7 cellular contexts compared by ENCODE assay signal in genomic region chr15:89003865-89004725, GRCh38.
A peak's percentile ranks its signal among the peaks of the same experiment; 100 is the strongest.
DNase-seq lines count a peak whose midpoint lies in the region; ATAC-seq and TF ChIP-seq lines count a peak whose summit lies in the region.

No MANE protein-coding gene starts in this region.

- DNase-seq in fibroblast of lung (ENCODE audit: low read depth in 2 of 2), result peak; percentile 59 to 72
- DNase-seq in putamen (ENCODE audit: low spot score), result peak; percentile 31
- DNase-seq in AML-193 (lab: John Stamatoyannopoulos, UW), result no peak
- DNase-seq in NCI-H345 (lab: John Stamatoyannopoulos, UW), result no peak
- DNase-seq in left colon, result no peak

- H3K27me3 ChIP-seq in OCI-LY3 (ENCODE audit: low read depth, low read length) (peaks cover 3% of the 10 kb centered on the region), fibroblast of lung (ENCODE audit: control insufficient read depth, insufficient read depth, low read length) (no peaks in the 10 kb centered on the region)

- H3K4me2 ChIP-seq in OCI-LY3 (ENCODE audit: low read length), result no peak overlapping the region
- no peak overlapping the region for H3K4me2 ChIP-seq in fibroblast of lung (ENCODE audit: extremely low read depth, insufficient read depth, low read length)

- no peak overlapping the region for H3K27ac ChIP-seq in OCI-LY3 (ENCODE audit: low read length)
- H3K27ac ChIP-seq in fibroblast of lung (ENCODE audit: insufficient read depth, low read length), result no peak overlapping the region

- no peaks in the 10 kb centered on the region for H3K9me3 ChIP-seq in OCI-LY3 (ENCODE audit: insufficient read depth, low read length)
- no peaks in the 10 kb centered on the region for H3K9me3 ChIP-seq in fibroblast of lung (ENCODE audit: control insufficient read depth, insufficient read depth, low read depth, low read length)

- H4K20me1 ChIP-seq in OCI-LY3 (ENCODE audit: insufficient read depth, low read length) (no peaks in the 10 kb centered on the region), fibroblast of lung (ENCODE audit: control insufficient read depth, extremely low read depth, insufficient read depth, low read length) (no peaks in the 10 kb centered on the region)

- intact Hi-C loops in left colon (cut with DNase I, micrococcal nuclease), result loop anchor here in 1 of 2 donors (10.0 kb wide), 1 partner anchor 99 kb away; no protein-coding TSS in a partner anchor

- H3K9ac ChIP-seq in OCI-LY3 (ENCODE audit: low read length) (no peak overlapping the region), fibroblast of lung (ENCODE audit: insufficient read depth, low read length) (no peak overlapping the region)

- TF ChIP-seq CTCF in GM12875 (IDR thresholded peaks at IDR 0.05; ENCODE audit: borderline replicate concordance, insufficient read depth, low read depth, low read length) (peak; percentile 36; the same call in 1 of the 2 replicates), OCI-LY3 (IDR thresholded peaks at IDR 0.05; ENCODE audit: low read depth, low read length) (peak; percentile 51), fibroblast of lung (conservative IDR thresholded peaks at IDR 0.05 in 1 of 2, IDR thresholded peaks at IDR 0.05 in 1 of 2; ENCODE audit: low read depth in 1 of 2, low read length in 2 of 2) (peak; percentile 41 to 75)

- H3K4me1 ChIP-seq in OCI-LY3 (ENCODE audit: low read length) (peaks cover 2% of the 10 kb centered on the region), fibroblast of lung (ENCODE audit: control insufficient read depth, extremely low read depth, insufficient read depth, low read length) (peaks cover 13% of the 10 kb centered on the region)

- H3K4me3 ChIP-seq in GM12875 (ENCODE audit: low read depth, low read length) (no peak overlapping the region), OCI-LY3 (ENCODE audit: low read length) (no peak overlapping the region), fibroblast of lung (replicated peaks in 1 of 4; ENCODE audit: control extremely low read depth in 1 of 4, insufficient read depth in 1 of 4, low read depth in 3 of 4, low read length in 4 of 4) (no peak overlapping the region)

- ATAC-seq in left colon, result no peak

- H3K36me3 ChIP-seq in OCI-LY3 (replicated peaks; ENCODE audit: low read depth, low read length) (no peaks in the 10 kb centered on the region), fibroblast of lung (ENCODE audit: control insufficient read depth, insufficient read depth, low read length) (no peaks in the 10 kb centered on the region)

- H3K79me2 ChIP-seq in OCI-LY3 (ENCODE audit: low read length), result no peaks in the 10 kb centered on the region
- no peaks in the 10 kb centered on the region for H3K79me2 ChIP-seq in fibroblast of lung (ENCODE audit: control insufficient read depth, insufficient read depth, low read length)

- H2AFZ ChIP-seq in OCI-LY3 (ENCODE audit: low read depth, low read length) (no peak overlapping the region), fibroblast of lung (ENCODE audit: low read length) (no peak overlapping the region)

Comparison
In these comparisons a context has a peak if more than half of its experiments do, and no peak if none do; other contexts are left out.
1. DNase-seq: peak in fibroblast of lung (2 of 2) and putamen (single experiment); none in AML-193 (0 of 2), NCI-H345 (single experiment) and left colon (0 of 2).
2. Peak in every context shown above with its lines, with median percentiles within 50 percentile points of each other: CTCF ChIP-seq.